18 cellular contexts compared by ENCODE assay signal in the genomic region with DNA sequence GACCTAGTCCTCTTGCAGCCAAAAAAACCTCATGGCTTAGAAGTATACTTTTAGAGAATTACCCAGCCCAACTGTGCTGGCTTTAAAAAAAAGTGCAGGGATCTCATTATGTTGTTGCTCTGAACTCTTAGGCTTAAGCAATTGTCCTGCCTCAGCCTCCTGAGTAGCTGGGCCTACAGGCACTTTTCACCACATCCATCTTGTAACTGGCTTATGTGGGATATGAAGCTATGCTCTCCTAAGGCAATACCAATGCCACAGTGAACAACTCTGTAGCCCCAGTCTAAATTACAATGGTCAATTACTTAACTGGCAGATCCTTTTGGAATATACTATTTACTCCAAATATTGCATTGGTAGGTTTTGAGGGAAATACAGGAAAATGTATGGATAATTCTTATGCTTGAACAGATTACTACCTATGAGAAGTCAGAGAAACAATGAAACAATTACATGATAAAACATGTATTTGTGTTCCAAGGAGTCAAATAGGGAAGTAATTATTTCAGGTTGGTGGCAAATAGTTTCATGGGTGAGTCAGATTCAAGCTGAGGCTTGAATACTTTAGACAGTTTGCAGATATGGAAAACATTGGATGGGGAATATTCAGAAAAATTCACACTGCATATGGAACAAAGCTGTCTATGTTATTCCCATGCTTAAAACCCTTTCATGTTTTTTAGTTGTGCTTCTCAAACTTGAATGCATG. TPM values are rescaled to one million over a fixed set of nuclear protein-coding genes. Genes with fewer than 3 reads are reported as not detected.
DNase-seq lines count a peak whose midpoint lies in the region; TF ChIP-seq lines count a peak whose summit lies in the region.
"Had no signal": no experiment of that assay in that cellular context is flagged by ENCODE, and none has a peak within 500 bp of the region (broad histone marks: within the 10 kb centered on the region; RNA-seq: fewer than 3 reads in every experiment).

No MANE protein-coding gene starts in this region.

- no peak overlapping the region for H3K4me3 ChIP-seq in neural progenitor cell
- H3K4me3 ChIP-seq: K562 had no signal

- H3K27ac Mint-ChIP-seq in neural progenitor cell (no peak overlapping the region), progenitor cell of endocrine pancreas (no peak overlapping the region)
- H3K27ac Mint-ChIP-seq in activated T-cell treated with anti-CD3 and anti-CD28 coated beads, Interleukin-2, amount 50 U/mL, for 24 hours: no peak overlapping the region
- H3K27ac Mint-ChIP-seq: CD14-positive monocyte had no signal

- no peaks in the 10 kb centered on the region for H3K27me3 ChIP-seq in neural progenitor cell

- no peaks in the 10 kb centered on the region for H3K4me1 ChIP-seq in neural progenitor cell

- H3K4me1 Mint-ChIP-seq in neural progenitor cell (no peaks in the 10 kb centered on the region), progenitor cell of endocrine pancreas (ENCODE audit: low read depth) (no peaks in the 10 kb centered on the region)
- H3K4me1 Mint-ChIP-seq in activated T-cell treated with anti-CD3 and anti-CD28 coated beads, Interleukin-2, amount 50 U/mL, for 24 hours (ENCODE audit: low read depth): no peaks in the 10 kb centered on the region
- H3K4me1 Mint-ChIP-seq: CD14-positive monocyte had no signal

- no peak for TF ChIP-seq CTCF in VCaP (conservative IDR thresholded peaks at IDR 0.05)
- no peak for TF ChIP-seq CTCF in neural progenitor cell (IDR thresholded peaks at IDR 0.05)
- no peak for TF ChIP-seq CTCF in progenitor cell of endocrine pancreas (IDR thresholded peaks at IDR 0.05; ENCODE audit: unreplicated experiment)

- H3F3A ChIP-seq in neural progenitor cell (ENCODE audit: low read depth): no peaks in the 10 kb centered on the region

- H3K4me3 Mint-ChIP-seq in neural progenitor cell (no peak overlapping the region), progenitor cell of endocrine pancreas (ENCODE audit: low read depth) (no peak overlapping the region)
- no peak overlapping the region for H3K4me3 Mint-ChIP-seq in activated T-cell treated with anti-CD3 and anti-CD28 coated beads, Interleukin-2, amount 50 U/mL, for 24 hours
- H3K4me3 Mint-ChIP-seq: CD14-positive monocyte had no signal

- H3K9me3 ChIP-seq in neural progenitor cell (ENCODE audit: low read depth): no peaks in the 10 kb centered on the region

- H3K36me3 Mint-ChIP-seq in neural progenitor cell: no peaks in the 10 kb centered on the region
- H3K36me3 Mint-ChIP-seq in activated T-cell treated with anti-CD3 and anti-CD28 coated beads, Interleukin-2, amount 50 U/mL, for 24 hours (ENCODE audit: low read depth): no peaks in the 10 kb centered on the region
- H3K36me3 Mint-ChIP-seq in progenitor cell of endocrine pancreas (ENCODE audit: insufficient read depth): no peaks in the 10 kb centered on the region
- H3K36me3 Mint-ChIP-seq: CD14-positive monocyte had no signal

- no peak overlapping the region for H3K9ac ChIP-seq in neural progenitor cell

- in situ Hi-C loops in KBM-7 (cut with MboI; ENCODE audit: low pct_unique_long_range_greater_than_20kb, low sequenced_read_pairs): no loop called here

- H3K27ac ChIP-seq in VCaP: peak overlapping the region; percentile 45
- peak overlapping the region; percentile 74 for H3K27ac ChIP-seq in epithelial cell of prostate
- H3K27ac ChIP-seq in neural progenitor cell: no peak overlapping the region

- no peak overlapping the region for H3K4me2 ChIP-seq in neural progenitor cell

- H3K27me3 Mint-ChIP-seq in neural progenitor cell (ENCODE audit: insufficient read depth, low read depth) (no peaks in the 10 kb centered on the region), progenitor cell of endocrine pancreas (no peaks in the 10 kb centered on the region)
- no peaks in the 10 kb centered on the region for H3K27me3 Mint-ChIP-seq in activated T-cell treated with anti-CD3 and anti-CD28 coated beads, Interleukin-2, amount 50 U/mL, for 24 hours

- no peaks in the 10 kb centered on the region for H4K20me1 ChIP-seq in neural progenitor cell (ENCODE audit: low read depth)

- DNase-seq in KBM-7 (peak; percentile 15), epithelial cell of prostate (ENCODE audit: low read depth, low spot score) (peak; percentile 20), neural progenitor cell (ENCODE audit: low spot score) (no peak), progenitor cell of endocrine pancreas (ENCODE audit: low spot score, unreplicated experiment) (no peak)
- no peak for DNase-seq in activated T-cell treated with anti-CD3 and anti-CD28 coated beads, Interleukin-2, amount 50 U/mL, for 24 hours
- DNase-seq in activated T-cell treated with anti-CD3 and anti-CD28 coated beads, Interleukin-2, amount 50 U/mL, for 1 hour: no peak
- DNase-seq: DMS153; MM.1S; NCI-H2029; NCI-H446; NCI-H82; NK-92 treated with Interleukin-12 subunit alpha and Interleukin-12 subunit beta, amount 100 ng/mL, for 24 hours; RPMI8226; SHP77 treated with DMSO at 0.1 percent for 48 hours had no signal

- H3K36me3 ChIP-seq in neural progenitor cell: no peaks in the 10 kb centered on the region

- H3K9me3 Mint-ChIP-seq in neural progenitor cell (no peaks in the 10 kb centered on the region), progenitor cell of endocrine pancreas (ENCODE audit: low read depth) (no peaks in the 10 kb centered on the region)
- H3K9me3 Mint-ChIP-seq in activated T-cell treated with anti-CD3 and anti-CD28 coated beads, Interleukin-2, amount 50 U/mL, for 24 hours: no peaks in the 10 kb centered on the region

- peak overlapping the region; percentile 39 for H2AFZ ChIP-seq in neural progenitor cell (replicated peaks)

- no peaks in the 10 kb centered on the region for H3K79me2 ChIP-seq in neural progenitor cell (ENCODE audit: low read depth)

RNA-seq across cellular contexts. Expression of a gene that starts 34.6 kb away (rescaled TPM):
- total RNA-seq in neural progenitor cell (ENCODE audit: low replicate concordance) (not detected in 2 replicates), progenitor cell of endocrine pancreas (not detected in 2 replicates)
- total RNA-seq: A673, K562 had no signal

Comparison
In these comparisons a context has a peak if more than half of its experiments do, and no peak if none do; other contexts are left out.
1. DNase-seq: peak in KBM-7 (single experiment) and epithelial cell of prostate (single experiment); none in neural progenitor cell (single experiment), activated T-cell treated with anti-CD3 and anti-CD28 coated beads, Interleukin-2, amount 50 U/mL, for 24 hours (single experiment), activated T-cell treated with anti-CD3 and anti-CD28 coated beads, Interleukin-2, amount 50 U/mL, for 1 hour (single experiment) and progenitor cell of endocrine pancreas (single experiment).